1 cellular context compared by ENCODE assay signal in genomic region chr16:54512461-54512860, GRCh38.
TF ChIP-seq lines count a peak whose summit lies in the region.

No MANE protein-coding gene starts in this region.

TF ChIP-seq in GM23338, 12 proteins besides CTCF, POLR2A, EP300 and RAD21 (continued from another document):
- TF ChIP-seq ZNF462 (CRISPR knock-in tag; IDR thresholded peaks at IDR 0.05) (no peak), STAT1 (IDR thresholded peaks at IDR 0.05; ENCODE audit: unreplicated experiment) (no peak), ETS1 (IDR thresholded peaks at IDR 0.05) (no peak), POLR2AphosphoS5 (IDR thresholded peaks at IDR 0.05; ENCODE audit: low read depth) (no peak), ZNF331 (CRISPR knock-in tag; IDR thresholded peaks at IDR 0.05; ENCODE audit: low read depth) (no peak), REST (IDR thresholded peaks at IDR 0.05; ENCODE audit: unreplicated experiment) (no peak), EZH2phosphoT487 (IDR thresholded peaks at IDR 0.05; ENCODE audit: unreplicated experiment) (no peak)
